ENCODE assay signal across 1 cellular context in genomic region chr22:22044153-22044552, GRCh38.
TF ChIP-seq lines count a peak whose summit lies in the region.

No MANE protein-coding gene starts in this region.

TF ChIP-seq in K562, 482 proteins besides CTCF, POLR2A, EP300 and RAD21 (continued from another document and continues in another):
- TF ChIP-seq HOMEZ (CRISPR knock-in tag; IDR thresholded peaks at IDR 0.05) (0 out of 2 replicates have a peak, but pooled peaks have one; percentile 33), SRSF1 (IDR thresholded peaks at IDR 0.05; ENCODE audit: low read depth, low read length) (no peak), RB1 (IDR thresholded peaks at IDR 0.05; ENCODE audit: low read depth) (no peak), POLR2G (IDR thresholded peaks at IDR 0.05; ENCODE audit: low read depth, low read length) (no peak), OTX1 (CRISPR knock-in tag; IDR thresholded peaks at IDR 0.05) (peak; percentile 56; the same call in 1 of the 2 replicates), PHB (CRISPR knock-in tag; IDR thresholded peaks at IDR 0.05) (no peak), PHTF2 (CRISPR knock-in tag; IDR thresholded peaks at IDR 0.05) (no peak), MED1 (CRISPR knock-in tag; IDR thresholded peaks at IDR 0.05; ENCODE audit: borderline replicate concordance) (no peak), NR2F6 (CRISPR knock-in tag; IDR thresholded peaks at IDR 0.05) (peak; percentile 67; the same call in 1 of the 2 replicates), FIP1L1 (IDR thresholded peaks at IDR 0.05; ENCODE audit: low read depth, low read length, poor library complexity, severe bottlenecking) (no peak), SMAD2 (IDR thresholded peaks at IDR 0.05; ENCODE audit: low read depth, low read length) (no peak), ZNF696 (CRISPR knock-in tag; conservative IDR thresholded peaks at IDR 0.05) (0 out of 2 replicates have a peak, but pooled peaks have one; percentile 15), FOXA1 (IDR thresholded peaks at IDR 0.05; ENCODE audit: borderline replicate concordance) (no peak), MTF1 (CRISPR knock-in tag; IDR thresholded peaks at IDR 0.05; ENCODE audit: borderline replicate concordance) (peak; percentile 50; the same call in 1 of the 2 replicates), ZKSCAN3 (CRISPR knock-in tag; IDR thresholded peaks at IDR 0.05) (no peak), DLX4 (CRISPR knock-in tag; IDR thresholded peaks at IDR 0.05) (no peak), ZNF318 (IDR thresholded peaks at IDR 0.05; ENCODE audit: borderline replicate concordance in 1 of 2, low read depth in 1 of 2) (no peak), HLTF (IDR thresholded peaks at IDR 0.05) (no peak), HCFC1 (IDR thresholded peaks at IDR 0.05; ENCODE audit: low read depth, low read length) (no peak), HMG20A (CRISPR knock-in tag; conservative IDR thresholded peaks at IDR 0.05) (0 out of 2 replicates have a peak, but pooled peaks have one; percentile 10), MCM5 (IDR thresholded peaks at IDR 0.05; ENCODE audit: low read depth) (no peak), SMARCA4 (IDR thresholded peaks at IDR 0.05) (no peak), PPARD (CRISPR knock-in tag; IDR thresholded peaks at IDR 0.05) (0 out of 2 replicates have a peak, but pooled peaks have one; percentile 29), ERF (CRISPR knock-in tag; IDR thresholded peaks at IDR 0.05) (0 out of 2 replicates have a peak, but pooled peaks have one; percentile 46), ZNF551 (CRISPR knock-in tag; IDR thresholded peaks at IDR 0.05) (no peak), ZNF445 (CRISPR knock-in tag; IDR thresholded peaks at IDR 0.05; ENCODE audit: low read depth) (peak; percentile 74; the same call in 1 of the 2 replicates), TBL1XR1 (IDR thresholded peaks at IDR 0.05; ENCODE audit: low read length in 2 of 2) (no peak), ARID3B (CRISPR knock-in tag; IDR thresholded peaks at IDR 0.05; ENCODE audit: borderline replicate concordance) (0 out of 2 replicates have a peak, but pooled peaks have one; percentile 55), HEY1 (CRISPR knock-in tag; IDR thresholded peaks at IDR 0.05; ENCODE audit: borderline replicate concordance) (no peak), EP400 (IDR thresholded peaks at IDR 0.05) (no peak), ZC3H4 (CRISPR knock-in tag; IDR thresholded peaks at IDR 0.05; ENCODE audit: borderline replicate concordance) (no peak), CEBPB (tag; IDR thresholded peaks at IDR 0.05) (no peak), MBD2 (IDR thresholded peaks at IDR 0.05; ENCODE audit: borderline replicate concordance, low read depth) (no peak), ZNF717 (CRISPR knock-in tag; IDR thresholded peaks at IDR 0.05) (no peak), POLR2B (IDR thresholded peaks at IDR 0.05; ENCODE audit: low read depth, partially characterized antibody) (no peak)
- TF ChIP-seq, protein P1, sequence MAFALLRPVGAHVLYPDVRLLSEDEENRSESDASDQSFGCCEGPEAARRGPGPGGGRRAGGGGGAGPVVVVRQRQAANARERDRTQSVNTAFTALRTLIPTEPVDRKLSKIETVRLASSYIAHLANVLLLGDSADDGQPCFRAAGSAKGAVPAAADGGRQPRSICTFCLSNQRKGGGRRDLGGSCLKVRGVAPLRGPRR (CRISPR knock-in tag; IDR thresholded peaks at IDR 0.05): 0 out of 2 replicates have a peak, but pooled peaks have one; percentile 72
- TF ChIP-seq, protein P2, sequence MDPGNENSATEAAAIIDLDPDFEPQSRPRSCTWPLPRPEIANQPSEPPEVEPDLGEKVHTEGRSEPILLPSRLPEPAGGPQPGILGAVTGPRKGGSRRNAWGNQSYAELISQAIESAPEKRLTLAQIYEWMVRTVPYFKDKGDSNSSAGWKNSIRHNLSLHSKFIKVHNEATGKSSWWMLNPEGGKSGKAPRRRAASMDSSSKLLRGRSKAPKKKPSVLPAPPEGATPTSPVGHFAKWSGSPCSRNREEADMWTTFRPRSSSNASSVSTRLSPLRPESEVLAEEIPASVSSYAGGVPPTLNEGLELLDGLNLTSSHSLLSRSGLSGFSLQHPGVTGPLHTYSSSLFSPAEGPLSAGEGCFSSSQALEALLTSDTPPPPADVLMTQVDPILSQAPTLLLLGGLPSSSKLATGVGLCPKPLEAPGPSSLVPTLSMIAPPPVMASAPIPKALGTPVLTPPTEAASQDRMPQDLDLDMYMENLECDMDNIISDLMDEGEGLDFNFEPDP (CRISPR knock-in tag; IDR thresholded peaks at IDR 0.05): 0 out of 2 replicates have a peak, but pooled peaks have one; percentile 16
- TF ChIP-seq, protein P3, sequence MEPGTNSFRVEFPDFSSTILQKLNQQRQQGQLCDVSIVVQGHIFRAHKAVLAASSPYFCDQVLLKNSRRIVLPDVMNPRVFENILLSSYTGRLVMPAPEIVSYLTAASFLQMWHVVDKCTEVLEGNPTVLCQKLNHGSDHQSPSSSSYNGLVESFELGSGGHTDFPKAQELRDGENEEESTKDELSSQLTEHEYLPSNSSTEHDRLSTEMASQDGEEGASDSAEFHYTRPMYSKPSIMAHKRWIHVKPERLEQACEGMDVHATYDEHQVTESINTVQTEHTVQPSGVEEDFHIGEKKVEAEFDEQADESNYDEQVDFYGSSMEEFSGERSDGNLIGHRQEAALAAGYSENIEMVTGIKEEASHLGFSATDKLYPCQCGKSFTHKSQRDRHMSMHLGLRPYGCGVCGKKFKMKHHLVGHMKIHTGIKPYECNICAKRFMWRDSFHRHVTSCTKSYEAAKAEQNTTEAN (CRISPR knock-in tag; IDR thresholded peaks at IDR 0.05): no peak
- TF ChIP-seq, protein P4, sequence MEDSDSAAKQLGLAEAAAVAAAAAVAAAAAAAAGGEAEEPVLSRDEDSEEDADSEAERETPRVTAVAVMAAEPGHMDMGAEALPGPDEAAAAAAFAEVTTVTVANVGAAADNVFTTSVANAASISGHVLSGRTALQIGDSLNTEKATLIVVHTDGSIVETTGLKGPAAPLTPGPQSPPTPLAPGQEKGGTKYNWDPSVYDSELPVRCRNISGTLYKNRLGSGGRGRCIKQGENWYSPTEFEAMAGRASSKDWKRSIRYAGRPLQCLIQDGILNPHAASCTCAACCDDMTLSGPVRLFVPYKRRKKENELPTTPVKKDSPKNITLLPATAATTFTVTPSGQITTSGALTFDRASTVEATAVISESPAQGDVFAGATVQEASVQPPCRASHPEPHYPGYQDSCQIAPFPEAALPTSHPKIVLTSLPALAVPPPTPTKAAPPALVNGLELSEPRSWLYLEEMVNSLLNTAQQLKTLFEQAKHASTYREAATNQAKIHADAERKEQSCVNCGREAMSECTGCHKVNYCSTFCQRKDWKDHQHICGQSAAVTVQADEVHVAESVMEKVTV (CRISPR knock-in tag; IDR thresholded peaks at IDR 0.05): no peak
- TF ChIP-seq, protein P5, sequence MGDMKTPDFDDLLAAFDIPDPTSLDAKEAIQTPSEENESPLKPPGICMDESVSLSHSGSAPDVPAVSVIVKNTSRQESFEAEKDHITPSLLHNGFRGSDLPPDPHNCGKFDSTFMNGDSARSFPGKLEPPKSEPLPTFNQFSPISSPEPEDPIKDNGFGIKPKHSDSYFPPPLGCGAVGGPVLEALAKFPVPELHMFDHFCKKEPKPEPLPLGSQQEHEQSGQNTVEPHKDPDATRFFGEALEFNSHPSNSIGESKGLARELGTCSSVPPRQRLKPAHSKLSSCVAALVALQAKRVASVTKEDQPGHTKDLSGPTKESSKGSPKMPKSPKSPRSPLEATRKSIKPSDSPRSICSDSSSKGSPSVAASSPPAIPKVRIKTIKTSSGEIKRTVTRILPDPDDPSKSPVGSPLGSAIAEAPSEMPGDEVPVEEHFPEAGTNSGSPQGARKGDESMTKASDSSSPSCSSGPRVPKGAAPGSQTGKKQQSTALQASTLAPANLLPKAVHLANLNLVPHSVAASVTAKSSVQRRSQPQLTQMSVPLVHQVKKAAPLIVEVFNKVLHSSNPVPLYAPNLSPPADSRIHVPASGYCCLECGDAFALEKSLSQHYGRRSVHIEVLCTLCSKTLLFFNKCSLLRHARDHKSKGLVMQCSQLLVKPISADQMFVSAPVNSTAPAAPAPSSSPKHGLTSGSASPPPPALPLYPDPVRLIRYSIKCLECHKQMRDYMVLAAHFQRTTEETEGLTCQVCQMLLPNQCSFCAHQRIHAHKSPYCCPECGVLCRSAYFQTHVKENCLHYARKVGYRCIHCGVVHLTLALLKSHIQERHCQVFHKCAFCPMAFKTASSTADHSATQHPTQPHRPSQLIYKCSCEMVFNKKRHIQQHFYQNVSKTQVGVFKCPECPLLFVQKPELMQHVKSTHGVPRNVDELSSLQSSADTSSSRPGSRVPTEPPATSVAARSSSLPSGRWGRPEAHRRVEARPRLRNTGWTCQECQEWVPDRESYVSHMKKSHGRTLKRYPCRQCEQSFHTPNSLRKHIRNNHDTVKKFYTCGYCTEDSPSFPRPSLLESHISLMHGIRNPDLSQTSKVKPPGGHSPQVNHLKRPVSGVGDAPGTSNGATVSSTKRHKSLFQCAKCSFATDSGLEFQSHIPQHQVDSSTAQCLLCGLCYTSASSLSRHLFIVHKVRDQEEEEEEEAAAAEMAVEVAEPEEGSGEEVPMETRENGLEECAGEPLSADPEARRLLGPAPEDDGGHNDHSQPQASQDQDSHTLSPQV (IDR thresholded peaks at IDR 0.05): no peak
